8 cellular contexts compared by ENCODE assay signal in genomic region chr1:145961425-145962156, GRCh38. TPM values are rescaled to one million over a fixed set of nuclear protein-coding genes. Genes with fewer than 3 reads are reported as not detected.
DNase-seq lines count a peak whose midpoint lies in the region; ATAC-seq lines count a peak whose summit lies in the region.

No MANE protein-coding gene starts in this region.

- H3K27me3 ChIP-seq in rectal smooth muscle tissue (ENCODE audit: control insufficient read depth, insufficient read depth, low read length) = peaks cover 2% of the 10 kb centered on the region

- H3K9me3 Mint-ChIP-seq in activated naive CD8-positive, alpha-beta T cell (ENCODE audit: low read depth) = no peaks in the 10 kb centered on the region

- peak overlapping the region; percentile 94 for H3K27ac Mint-ChIP-seq in activated naive CD8-positive, alpha-beta T cell

- peak overlapping the region; percentile 32 for H3K9ac ChIP-seq in rectal smooth muscle tissue (ENCODE audit: low read length)

- intact Hi-C loops in left cardiac atrium (cut with DNase I) = no loop called here

- peak overlapping the region; percentile 90 for H3K27ac ChIP-seq in rectal smooth muscle tissue (ENCODE audit: low read depth, low read length)

- H3K4me1 Mint-ChIP-seq in activated naive CD8-positive, alpha-beta T cell (ENCODE audit: low read depth) = peaks cover 71% of the 10 kb centered on the region

- no peaks in the 10 kb centered on the region for H3K36me3 ChIP-seq in rectal smooth muscle tissue (ENCODE audit: control insufficient read depth, insufficient read depth, low read length)

- peak overlapping the region; percentile 94 for H3K4me3 Mint-ChIP-seq in activated naive CD8-positive, alpha-beta T cell

- H3K4me1 ChIP-seq in rectal smooth muscle tissue (ENCODE audit: control insufficient read depth, insufficient read depth, low read length) = peaks cover 20% of the 10 kb centered on the region

- ATAC-seq in left cardiac atrium (no peak), GM19023 (IDR thresholded peaks at IDR 0.05; ENCODE audit: unreplicated experiment) (no peak), HG03139 (IDR thresholded peaks at IDR 0.05; ENCODE audit: unreplicated experiment) (no peak)

- no peaks in the 10 kb centered on the region for H3K36me3 Mint-ChIP-seq in activated naive CD8-positive, alpha-beta T cell

- peak; percentile 57 for DNase-seq in GM03348 (ENCODE audit: low spot score)
- peak; percentile 29 for DNase-seq in NCI-H82 treated with DMSO at 0.1 percent for 48 hours (lab: John Stamatoyannopoulos, UW; ENCODE audit: unreplicated experiment)
- peak; percentile 52 for DNase-seq in left cardiac atrium
- no peak for DNase-seq in epidermal melanocyte (ENCODE audit: insufficient read length, low spot score)

- H3K27me3 Mint-ChIP-seq in activated naive CD8-positive, alpha-beta T cell = no peaks in the 10 kb centered on the region

- peak overlapping the region; percentile 82 for H3K4me3 ChIP-seq in rectal smooth muscle tissue (ENCODE audit: low read length)

RNA-seq across cellular contexts. Expression of gene ANKRD34A, which starts 2.8 kb away (rescaled TPM):
- total RNA-seq in left cardiac atrium = 1 to 10 TPM in 1 of 2 donors, under 1 TPM in 1; 0.94 to 1.8 TPM

RNA-seq across cellular contexts. Expression of gene POLR3GL, which starts 2.9 kb away (rescaled TPM):
- total RNA-seq in left cardiac atrium = 10 to 100 TPM; 38.4 to 45.8 TPM

RNA-seq across cellular contexts. Expression of gene LIX1L, which starts 3.8 kb away (rescaled TPM):
- 10 to 100 TPM; 25.7 to 32.3 TPM for total RNA-seq in left cardiac atrium

RNA-seq across cellular contexts. Expression of gene RBM8A, which starts 34.3 kb away (rescaled TPM):
- 10 to 100 TPM; 67.0 to 99.2 TPM for total RNA-seq in left cardiac atrium

RNA-seq across cellular contexts. Expression of gene TXNIP, which starts 34.8 kb away (rescaled TPM):
- 100 to 1,000 TPM; 602 to 909 TPM for total RNA-seq in left cardiac atrium
